ENCODE assay signal across 1 cellular context in genomic region chr12:122724641-122725243, GRCh38.
TF ChIP-seq lines count a peak whose summit lies in the region.

No MANE protein-coding gene starts in this region.

TF ChIP-seq in HCT116, 20 proteins besides CTCF, POLR2A, EP300 and RAD21 (continued from another document):
- TF ChIP-seq, protein P1, sequence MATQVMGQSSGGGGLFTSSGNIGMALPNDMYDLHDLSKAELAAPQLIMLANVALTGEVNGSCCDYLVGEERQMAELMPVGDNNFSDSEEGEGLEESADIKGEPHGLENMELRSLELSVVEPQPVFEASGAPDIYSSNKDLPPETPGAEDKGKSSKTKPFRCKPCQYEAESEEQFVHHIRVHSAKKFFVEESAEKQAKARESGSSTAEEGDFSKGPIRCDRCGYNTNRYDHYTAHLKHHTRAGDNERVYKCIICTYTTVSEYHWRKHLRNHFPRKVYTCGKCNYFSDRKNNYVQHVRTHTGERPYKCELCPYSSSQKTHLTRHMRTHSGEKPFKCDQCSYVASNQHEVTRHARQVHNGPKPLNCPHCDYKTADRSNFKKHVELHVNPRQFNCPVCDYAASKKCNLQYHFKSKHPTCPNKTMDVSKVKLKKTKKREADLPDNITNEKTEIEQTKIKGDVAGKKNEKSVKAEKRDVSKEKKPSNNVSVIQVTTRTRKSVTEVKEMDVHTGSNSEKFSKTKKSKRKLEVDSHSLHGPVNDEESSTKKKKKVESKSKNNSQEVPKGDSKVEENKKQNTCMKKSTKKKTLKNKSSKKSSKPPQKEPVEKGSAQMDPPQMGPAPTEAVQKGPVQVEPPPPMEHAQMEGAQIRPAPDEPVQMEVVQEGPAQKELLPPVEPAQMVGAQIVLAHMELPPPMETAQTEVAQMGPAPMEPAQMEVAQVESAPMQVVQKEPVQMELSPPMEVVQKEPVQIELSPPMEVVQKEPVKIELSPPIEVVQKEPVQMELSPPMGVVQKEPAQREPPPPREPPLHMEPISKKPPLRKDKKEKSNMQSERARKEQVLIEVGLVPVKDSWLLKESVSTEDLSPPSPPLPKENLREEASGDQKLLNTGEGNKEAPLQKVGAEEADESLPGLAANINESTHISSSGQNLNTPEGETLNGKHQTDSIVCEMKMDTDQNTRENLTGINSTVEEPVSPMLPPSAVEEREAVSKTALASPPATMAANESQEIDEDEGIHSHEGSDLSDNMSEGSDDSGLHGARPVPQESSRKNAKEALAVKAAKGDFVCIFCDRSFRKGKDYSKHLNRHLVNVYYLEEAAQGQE (IDR thresholded peaks at IDR 0.05; ENCODE audit: low read depth): no peak
- no peak for TF ChIP-seq TCF7L2 (IDR thresholded peaks at IDR 0.05; ENCODE audit: borderline replicate concordance, extremely low read depth, insufficient read depth, insufficient read length)
- TF ChIP-seq EZH2 (IDR thresholded peaks at IDR 0.05): no peak
- no peak for TF ChIP-seq MAX (IDR thresholded peaks at IDR 0.05)
TF ChIP-seq in HCT116: peak in this region for 0.
